ENCODE assay signal across 13 cellular contexts in genomic region chr14:98368214-98368613, GRCh38.
"Had no signal": no experiment of that assay in that cellular context is flagged by ENCODE, and none has a peak within 500 bp of the region (broad histone marks: within the 10 kb centered on the region; RNA-seq: fewer than 3 reads in every experiment).

No MANE protein-coding gene starts in this region.

- H3K27ac ChIP-seq: adrenal gland, tibial artery had no signal

- H3K4me1 ChIP-seq: adrenal gland, tibial artery had no signal

- H3K27me3 ChIP-seq: adrenal gland, tibial artery had no signal

- DNase-seq: activated CD4-positive, alpha-beta T cell treated with anti-CD3 and anti-CD28 coated beads, Interleukin-2, amount 50 U/mL, for 4 hours; activated CD4-positive, CD25-positive, alpha-beta regulatory T cell; activated CD8-positive, alpha-beta memory T cell treated with anti-CD3 and anti-CD28 coated beads, Interleukin-2, amount 10 ng/mL, durations not matched to agents 7 days and 5 days; activated naive CD4-positive, alpha-beta T cell treated with anti-CD3 and anti-CD28 coated beads, Interleukin-2, amount 10 ng/mL, durations not matched to agents 7 days and 5 days; activated T-cell treated with anti-CD3 and anti-CD28 coated beads, Interleukin-2, amount 50 U/mL, for 1 hour; foreskin fibroblast; left ventricle myocardium superior; mesenchymal stem cell; stimulated activated CD4-positive, alpha-beta T cell treated with anti-CD3 and anti-CD28 coated beads, Interleukin-2, amount 100 ng/mL, for 24 hours; tibial artery had no signal

- ATAC-seq: activated CD8-positive, alpha-beta memory T cell treated with anti-CD3 and anti-CD28 coated beads, Interleukin-2, amount 10 ng/mL, durations not matched to agents 7 days and 5 days; left ventricle myocardium superior; natural killer cell treated with Interleukin-12 subunit alpha and Interleukin-12 subunit beta and Interleukin-15 and Interleukin-18, amount 100 ng/mL, for 72 hours; stimulated activated memory B cell treated with anti-CD40 and anti-IgM and Interleukin-4, amounts not matched to agents 10 μg/mL and 1 μg/mL and 100 μg/mL, for 72 hours had no signal

- H3K36me3 ChIP-seq: adrenal gland, tibial artery had no signal

- H3K4me3 ChIP-seq: adrenal gland, tibial artery had no signal

- H3K9me3 ChIP-seq: adrenal gland, tibial artery had no signal
